Comparison of ENCODE assay signal across 8 cellular contexts in genomic region chr3:123066599-123066895, GRCh38. TPM values are rescaled to one million over a fixed set of nuclear protein-coding genes. Genes with fewer than 3 reads are reported as not detected.
A peak's percentile ranks its signal among the peaks of the same experiment; 100 is the strongest.
DNase-seq lines count a peak whose midpoint lies in the region; ATAC-seq, FAIRE-seq and TF ChIP-seq lines count a peak whose summit lies in the region.

No MANE protein-coding gene starts in this region.

- peak overlapping the region; percentile 24 for H2AFZ ChIP-seq in HepG2 (ENCODE audit: low read length)

- peak overlapping the region; percentile 78 to 82 for H3K27ac ChIP-seq in ascending aorta
- H3K27ac ChIP-seq in HepG2 (ENCODE audit: extremely low read length, insufficient read depth, low read length): no peak overlapping the region
- peak overlapping the region; percentile 78 for H3K27ac ChIP-seq in suprapubic skin

- no TSS peak for BruUV-seq in HepG2 (replicated peaks; lab: Mats Ljungman, UMichigan)

- peak overlapping the region; percentile 86 to 92 for H3K4me3 ChIP-seq in ascending aorta
- H3K4me3 ChIP-seq in HepG2 (replicated peaks in 1 of 3; ENCODE audit: insufficient read depth in 1 of 3, low read depth in 2 of 3, low read length in 3 of 3): peak overlapping the region; percentile 22 to 95 (median 92); a peak in 4 of 6 replicates
- H3K4me3 ChIP-seq in suprapubic skin: peak overlapping the region; percentile 87

- H3K9me3 ChIP-seq in ascending aorta: no peaks in the 10 kb centered on the region
- H3K9me3 ChIP-seq in HepG2 (ENCODE audit: low read length): no peaks in the 10 kb centered on the region
- no peaks in the 10 kb centered on the region for H3K9me3 ChIP-seq in suprapubic skin

- peaks cover 44% of the 10 kb centered on the region for H3K79me2 ChIP-seq in HepG2 (ENCODE audit: insufficient read depth, low read length)

- TF ChIP-seq CTCF in ascending aorta (IDR thresholded peaks at IDR 0.05) (no peak), HepG2 (CRISPR knock-in tag; IDR thresholded peaks at IDR 0.05) (no peak), suprapubic skin (IDR thresholded peaks at IDR 0.05) (no peak)

- no peak for ATAC-seq in activated CD4-positive, alpha-beta T cell treated with anti-CD3 and anti-CD28 coated beads for 36 hours
- peak; percentile 8 for ATAC-seq in HepG2
- no peak for ATAC-seq in GM19328 (IDR thresholded peaks at IDR 0.05; ENCODE audit: unreplicated experiment)
- no peak for ATAC-seq in HG02981 (IDR thresholded peaks at IDR 0.05; ENCODE audit: unreplicated experiment)

- H3K27ac Mint-ChIP-seq in activated CD4-positive, alpha-beta T cell treated with anti-CD3 and anti-CD28 coated beads for 36 hours: peak overlapping the region; percentile 80

- peaks cover 7% of the 10 kb centered on the region for H3K36me3 Mint-ChIP-seq in activated CD4-positive, alpha-beta T cell treated with anti-CD3 and anti-CD28 coated beads for 36 hours (ENCODE audit: low read depth)

- peak overlapping the region; percentile 87 for H3K4me3 Mint-ChIP-seq in activated CD4-positive, alpha-beta T cell treated with anti-CD3 and anti-CD28 coated beads for 36 hours

- H3K9ac ChIP-seq in HepG2 (ENCODE audit: insufficient read depth, low read depth, low read length): peak overlapping the region; percentile 96

- H3K27me3 ChIP-seq in ascending aorta (no peaks in the 10 kb centered on the region), HepG2 (ENCODE audit: control insufficient read depth in 1 of 2, insufficient read depth in 2 of 2, low read length in 2 of 2) (peaks cover 0 to 11% of the 10 kb centered on the region in 2 experiments; a peak in 1 of 5 replicates), suprapubic skin (peaks cover 4% of the 10 kb centered on the region)

- H3K4me1 ChIP-seq in ascending aorta (peaks cover 5 to 15% of the 10 kb centered on the region in 2 donors), HepG2 (ENCODE audit: insufficient read depth, low read length) (peaks cover 29% of the 10 kb centered on the region), suprapubic skin (peaks cover 19% of the 10 kb centered on the region)

- H3K36me3 ChIP-seq in ascending aorta (no peaks in the 10 kb centered on the region), HepG2 (replicated peaks in 1 of 2; ENCODE audit: control insufficient read depth in 1 of 2, insufficient read depth in 2 of 2, low read length in 2 of 2) (no peaks in the 10 kb centered on the region), suprapubic skin (no peaks in the 10 kb centered on the region)

- TF ChIP-seq RAD21 in HepG2 (CRISPR knock-in tag; IDR thresholded peaks at IDR 0.05): no peak

- TF ChIP-seq POLR2A in HepG2 (IDR thresholded peaks at IDR 0.05; ENCODE audit: insufficient read depth in 1 of 2, low read depth in 2 of 2, low read length in 2 of 2): no peak
- no peak for TF ChIP-seq POLR2A in suprapubic skin (IDR thresholded peaks at IDR 0.05)

- POLR2A ChIA-PET in activated CD4-positive, alpha-beta T cell treated with anti-CD3 and anti-CD28 coated beads for 36 hours (lab: Charles Lee): no interaction called here
- POLR2A ChIA-PET in HepG2 (lab: Yijun Ruan, JAX): interaction anchor here (1.5 to 3.0 kb wide), 2 partner anchors 19 to 135 kb away, joined by 10 to 19 read pairs; partner anchors contain the start of gene SEC22A

- in situ Hi-C loops in HepG2 (cut with HindIII; ENCODE audit: extremely low pct_ligation_motif_present, low pct_unique_long_range_greater_than_20kb): no loop called here

- peaks cover 40% of the 10 kb centered on the region for H3K4me1 Mint-ChIP-seq in activated CD4-positive, alpha-beta T cell treated with anti-CD3 and anti-CD28 coated beads for 36 hours

- intact Hi-C loops in activated CD4-positive, alpha-beta T cell treated with anti-CD3 and anti-CD28 coated beads for 36 hours (cut with DNase I, micrococcal nuclease): loop anchor here in 1 of 2 experiments (2.0 kb wide), 2 partner anchors 272 to 518 kb away; partner anchors contain the start of genes HACD2 and SLC49A4
- intact Hi-C loops in ascending aorta (cut with DNase I) (loop anchor here (2.0 kb wide), 1 partner anchor 24 kb away; no protein-coding TSS in a partner anchor), HepG2 (cut with micrococcal nuclease; ENCODE audit: unreplicated experiment) (loop anchor here (5.0 kb wide), 1 partner anchor 76 kb away; no protein-coding TSS in a partner anchor)

- CTCF ChIA-PET in activated CD4-positive, alpha-beta T cell treated with anti-CD3 and anti-CD28 coated beads for 36 hours (lab: Charles Lee): interaction anchor here (0.6 to 2.3 kb wide), 6 partner anchors 22 to 493 kb away, joined by 3 to 13 read pairs (median 3); partner anchors contain the start of gene SEMA5B
- CTCF ChIA-PET in HepG2 (lab: Yijun Ruan, JAX; ENCODE audit: low intra/inter-chr PET ratio, low total read pairs): no interaction called here

- H3K27me3 Mint-ChIP-seq in activated CD4-positive, alpha-beta T cell treated with anti-CD3 and anti-CD28 coated beads for 36 hours: no peaks in the 10 kb centered on the region

- peak overlapping the region; percentile 67 for H3K4me2 ChIP-seq in HepG2 (ENCODE audit: low read depth, low read length)

- WGBS in HepG2 (ENCODE audit: low lambda C conversion rate): 5% methylated on average over 6 of the region's 6 CpGs
- WGBS in suprapubic skin: 12% methylated on average over 6 of the region's 6 CpGs

- H3K9me3 Mint-ChIP-seq in activated CD4-positive, alpha-beta T cell treated with anti-CD3 and anti-CD28 coated beads for 36 hours (ENCODE audit: low read depth): no peaks in the 10 kb centered on the region

- no peak for TF ChIP-seq EP300 in HepG2 (IDR thresholded peaks at IDR 0.05; ENCODE audit: low read depth in 2 of 2, low read length in 2 of 2)
- TF ChIP-seq EP300 in HepG2 (CRISPR knock-in tag; IDR thresholded peaks at IDR 0.05; ENCODE audit: borderline replicate concordance): no peak
- TF ChIP-seq EP300 in suprapubic skin (IDR thresholded peaks at IDR 0.05): no peak

- no peak for FAIRE-seq in HepG2 (lab: Jason Lieb, UNC)

- H4K20me1 ChIP-seq in HepG2 (ENCODE audit: insufficient read depth, low read length): peaks cover 27% of the 10 kb centered on the region

- DNase-seq in activated CD4-positive, alpha-beta T cell treated with anti-CD3 and anti-CD28 coated beads for 36 hours: no peak
- no peak for DNase-seq in activated CD4-positive, alpha-beta T cell treated with anti-CD3 and anti-CD28 coated beads, Interleukin-2, amount 50 U/mL, for 1 hour
- no peak for DNase-seq in ascending aorta (ENCODE audit: low spot score in 2 of 2)
- no peak for DNase-seq in HepG2 (ENCODE audit: low spot score)
- no peak for DNase-seq in suprapubic skin (ENCODE audit: low spot score in 2 of 2)
- no peak for DNase-seq in NCI-H2171 (lab: John Stamatoyannopoulos, UW)

RNA-seq across cellular contexts. Expression of gene PDIA5, which starts 0.3 kb away (rescaled TPM):
- total RNA-seq in activated CD4-positive, alpha-beta T cell treated with anti-CD3 and anti-CD28 coated beads for 36 hours: 10 to 100 TPM; 19.5 to 20.7 TPM
- total RNA-seq in ascending aorta (21.3 TPM), HepG2 (2016; rRNA removed; fragmentation: Illumina TruSeq; extraction: Trizol) (19.5 and 51.3 TPM in 2 replicates), suprapubic skin (1 to 10 TPM; 5.3 to 9.2 (median 7.2) TPM)
- total RNA-seq in HepG2 (2016; cell fraction: cytosol; rRNA removed; fragmentation: Illumina TruSeq; extraction: Trizol; ENCODE audit: low read depth): 13.0 and 13.1 TPM in 2 replicates
- total RNA-seq in HepG2 (2016; cell fraction: insoluble cytoplasmic fraction; rRNA removed; fragmentation: Illumina TruSeq; extraction: Trizol): 19.8 and 48.1 TPM in 2 replicates
- total RNA-seq in HepG2 (2016; cell fraction: membrane; rRNA removed; fragmentation: Illumina TruSeq; extraction: Trizol): 12.9 and 15.5 TPM in 2 replicates
- 46.1 and 55.1 TPM in 2 replicates for total RNA-seq in HepG2 (2016; cell fraction: nucleus; rRNA removed; fragmentation: Illumina TruSeq; extraction: Trizol)
- polyA plus RNA-seq in HepG2 (2011; rRNA removed): 65.3 and 74.3 TPM in 2 replicates
- 68.0 and 77.8 TPM in 2 replicates for polyA plus RNA-seq in HepG2 (2011; cell fraction: cytosol; rRNA removed)
- 56.4 and 59.5 TPM in 2 replicates for polyA plus RNA-seq in HepG2 (2011; cell fraction: nucleus; rRNA removed)
- polyA plus RNA-seq in HepG2 (2012): 60.1 and 65.8 TPM in 2 replicates
- 9.4 and 9.5 TPM in 2 replicates for polyA plus RNA-seq in HepG2 (2016; cell fraction: cytosol; fragmentation: Illumina TruSeq; extraction: Trizol; ENCODE audit: low read depth)
- polyA plus RNA-seq in HepG2 (2016; cell fraction: insoluble cytoplasmic fraction; fragmentation: Illumina TruSeq; extraction: Trizol; ENCODE audit: low read depth): 26.4 and 30.6 TPM in 2 replicates
- 13.4 and 13.9 TPM in 2 replicates for polyA plus RNA-seq in HepG2 (2016; cell fraction: membrane; fragmentation: Illumina TruSeq; extraction: Trizol; ENCODE audit: low read depth)
- 125 and 129 TPM in 2 replicates for polyA plus RNA-seq in HepG2 (2016; cell fraction: nucleus; fragmentation: Illumina TruSeq; extraction: Trizol; ENCODE audit: insufficient read depth, low read depth)
- polyA minus RNA-seq in HepG2 (2011; rRNA and poly(A)+ RNA removed; ENCODE audit: low replicate concordance): 15.2 and 37.2 TPM in 2 replicates
- 23.6 and 33.0 TPM in 2 replicates for polyA minus RNA-seq in HepG2 (2011; cell fraction: cytosol; rRNA and poly(A)+ RNA removed)
- 37.1 and 44.5 TPM in 2 replicates for polyA minus RNA-seq in HepG2 (2011; cell fraction: nucleus; rRNA and poly(A)+ RNA removed)

RNA-seq across cellular contexts. Expression of gene SEMA5B, which starts 39.0 kb away (rescaled TPM):
- not detected for total RNA-seq in activated CD4-positive, alpha-beta T cell treated with anti-CD3 and anti-CD28 coated beads for 36 hours
- 0.85 TPM for total RNA-seq in ascending aorta
- not detected in 2 replicates for total RNA-seq in HepG2 (2016; rRNA removed; fragmentation: Illumina TruSeq; extraction: Trizol)
- not detected in 2 replicates for total RNA-seq in HepG2 (2016; cell fraction: cytosol; rRNA removed; fragmentation: Illumina TruSeq; extraction: Trizol; ENCODE audit: low read depth)
- total RNA-seq in HepG2 (2016; cell fraction: insoluble cytoplasmic fraction; rRNA removed; fragmentation: Illumina TruSeq; extraction: Trizol): not detected in 2 replicates
- not detected in 2 replicates for total RNA-seq in HepG2 (2016; cell fraction: membrane; rRNA removed; fragmentation: Illumina TruSeq; extraction: Trizol)
- total RNA-seq in HepG2 (2016; cell fraction: nucleus; rRNA removed; fragmentation: Illumina TruSeq; extraction: Trizol): not detected in 2 replicates
- 0.04 TPM in 1 of 2 replicates, not detected in the other for polyA plus RNA-seq in HepG2 (2011; rRNA removed)
- polyA plus RNA-seq in HepG2 (2011; cell fraction: cytosol; rRNA removed): not detected in 2 replicates
- polyA plus RNA-seq in HepG2 (2011; cell fraction: nucleus; rRNA removed): 0.03 TPM in 2 replicates
- not detected in 2 replicates for polyA plus RNA-seq in HepG2 (2012)
- polyA plus RNA-seq in HepG2 (2016; cell fraction: cytosol; fragmentation: Illumina TruSeq; extraction: Trizol; ENCODE audit: low read depth): not detected in 2 replicates
- polyA plus RNA-seq in HepG2 (2016; cell fraction: insoluble cytoplasmic fraction; fragmentation: Illumina TruSeq; extraction: Trizol; ENCODE audit: low read depth): not detected in 2 replicates
- polyA plus RNA-seq in HepG2 (2016; cell fraction: membrane; fragmentation: Illumina TruSeq; extraction: Trizol; ENCODE audit: low read depth): not detected in 2 replicates
- not detected in 2 replicates for polyA plus RNA-seq in HepG2 (2016; cell fraction: nucleus; fragmentation: Illumina TruSeq; extraction: Trizol; ENCODE audit: insufficient read depth, low read depth)
- not detected in 2 replicates for polyA minus RNA-seq in HepG2 (2011; rRNA and poly(A)+ RNA removed; ENCODE audit: low replicate concordance)
- polyA minus RNA-seq in HepG2 (2011; cell fraction: cytosol; rRNA and poly(A)+ RNA removed): not detected in 2 replicates
- not detected in 2 replicates for polyA minus RNA-seq in HepG2 (2011; cell fraction: nucleus; rRNA and poly(A)+ RNA removed)
- total RNA-seq in suprapubic skin: 1 to 10 TPM in 3 of 4 donors, not detected in 1; 1.4 to 2.0 (median 1.8) TPM
